In genomic region chr20:51739722-51740249, GRCh38 we compare ENCODE assay signal across 25 cellular contexts.
"Had no signal": no experiment of that assay in that cellular context is flagged by ENCODE, and none has a peak within 500 bp of the region (broad histone marks: within the 10 kb centered on the region; RNA-seq: fewer than 3 reads in every experiment).

No MANE protein-coding gene starts in this region.

- H3K9me3 Mint-ChIP-seq: activated CD4-positive, alpha-beta memory T cell treated with anti-CD3 and anti-CD28 coated beads, Interleukin-2, amount 10 ng/mL, durations not matched to agents 7 days and 5 days; activated naive CD4-positive, alpha-beta T cell treated with anti-CD3 and anti-CD28 coated beads, Interleukin-2, amount 50 U/mL, for 24 hours; activated T-helper 1 cell treated with anti-CD3 and anti-CD28 coated beads, Interleukin-12 subunit alpha, Interleukin-12 subunit beta, Interleukin-2, Interleukin-4 antibody, amounts not matched to agents 30 ng/mL and 10 ng/mL and 1 ng/mL, durations not matched to agents 14 hours and 24 hours and 36 hours; brain; stimulated activated naive CD8-positive, alpha-beta T cell treated with anti-CD3 and anti-CD28 coated beads, Interleukin-15, Interleukin-2, amounts not matched to agents 100 ng/mL and 50 ng/mL, for 24 hours had no signal

- ATAC-seq: activated CD8-positive, alpha-beta memory T cell treated with anti-CD3 and anti-CD28 coated beads, Interleukin-2, amount 10 ng/mL, durations not matched to agents 7 days and 5 days; left lung; right cardiac atrium had no signal

- H3K36me3 ChIP-seq: left lung, ovary, tibial artery had no signal

- H3K27ac ChIP-seq: left lung, ovary, tibial artery had no signal

- H3K4me3 ChIP-seq: left lung, lung, ovary, tibial artery had no signal

- H3K27ac Mint-ChIP-seq: activated CD4-positive, alpha-beta memory T cell treated with anti-CD3 and anti-CD28 coated beads, Interleukin-2, amount 10 ng/mL, durations not matched to agents 7 days and 5 days; activated CD8-positive, alpha-beta memory T cell treated with anti-CD3 and anti-CD28 coated beads, Interleukin-2, amount 10 ng/mL, durations not matched to agents 7 days and 5 days; activated naive CD4-positive, alpha-beta T cell treated with anti-CD3 and anti-CD28 coated beads, Interleukin-2, amount 50 U/mL, for 24 hours; activated T-helper 1 cell treated with anti-CD3 and anti-CD28 coated beads, Interleukin-12 subunit alpha, Interleukin-12 subunit beta, Interleukin-2, Interleukin-4 antibody, amounts not matched to agents 30 ng/mL and 10 ng/mL and 1 ng/mL, durations not matched to agents 14 hours and 24 hours and 36 hours had no signal

- H3K27me3 Mint-ChIP-seq: activated CD8-positive, alpha-beta memory T cell treated with anti-CD3 and anti-CD28 coated beads, Interleukin-2, amount 10 ng/mL, durations not matched to agents 7 days and 5 days; activated naive CD4-positive, alpha-beta T cell treated with anti-CD3 and anti-CD28 coated beads, Interleukin-2, amount 50 U/mL, for 24 hours; brain; stimulated activated naive CD8-positive, alpha-beta T cell treated with anti-CD3 and anti-CD28 coated beads, Interleukin-15, Interleukin-2, amounts not matched to agents 100 ng/mL and 50 ng/mL, for 24 hours had no signal

- H3K4me1 Mint-ChIP-seq: activated naive CD4-positive, alpha-beta T cell treated with anti-CD3 and anti-CD28 coated beads, Interleukin-2, amount 50 U/mL, for 24 hours had no signal

- H3K27me3 ChIP-seq: left lung, ovary, tibial artery had no signal

- H3K36me3 Mint-ChIP-seq: activated CD8-positive, alpha-beta memory T cell treated with anti-CD3 and anti-CD28 coated beads, Interleukin-2, amount 10 ng/mL, durations not matched to agents 7 days and 5 days; activated naive CD4-positive, alpha-beta T cell treated with anti-CD3 and anti-CD28 coated beads, Interleukin-2, amount 50 U/mL, for 24 hours had no signal

- H3K4me3 Mint-ChIP-seq: activated CD4-positive, alpha-beta memory T cell treated with anti-CD3 and anti-CD28 coated beads, Interleukin-2, amount 10 ng/mL, durations not matched to agents 7 days and 5 days; activated CD8-positive, alpha-beta memory T cell treated with anti-CD3 and anti-CD28 coated beads, Interleukin-2, amount 10 ng/mL, durations not matched to agents 7 days and 5 days; activated naive CD4-positive, alpha-beta T cell treated with anti-CD3 and anti-CD28 coated beads, Interleukin-2, amount 50 U/mL, for 24 hours; activated T-helper 1 cell treated with anti-CD3 and anti-CD28 coated beads, Interleukin-12 subunit alpha, Interleukin-12 subunit beta, Interleukin-2, Interleukin-4 antibody, amounts not matched to agents 30 ng/mL and 10 ng/mL and 1 ng/mL, durations not matched to agents 14 hours and 24 hours and 36 hours; brain; stimulated activated naive CD8-positive, alpha-beta T cell treated with anti-CD3 and anti-CD28 coated beads, Interleukin-15, Interleukin-2, amounts not matched to agents 100 ng/mL and 50 ng/mL, for 24 hours had no signal

- DNase-seq: activated CD4-positive, alpha-beta memory T cell treated with anti-CD3 and anti-CD28 coated beads, Interleukin-2, amount 10 ng/mL, durations not matched to agents 7 days and 5 days; activated CD4-positive, alpha-beta T cell treated with anti-CD3 and anti-CD28 coated beads for 48 hours; activated CD4-positive, CD25-positive, alpha-beta regulatory T cell; activated CD8-positive, alpha-beta memory T cell treated with anti-CD3 and anti-CD28 coated beads, Interleukin-2, amount 10 ng/mL, durations not matched to agents 7 days and 5 days; activated gamma-delta T cell; activated T-cell treated with anti-CD3 and anti-CD28 coated beads for 4 hours; aorta; central memory CD4-positive, alpha-beta T cell; dermis blood vessel endothelial cell; effector memory CD4-positive, alpha-beta T cell; foreskin melanocyte; hippocampal formation; kidney glomerular epithelial cell; left lung; ovary; right cardiac atrium; stimulated activated CD4-positive, alpha-beta T cell treated with anti-CD3 and anti-CD28 coated beads, Interleukin-12 subunit alpha, Interleukin-12 subunit beta, amount 100 ng/mL, for 4 hours; stimulated activated CD4-positive, alpha-beta T cell treated with anti-CD3 and anti-CD28 coated beads, Interleukin-4, amount 100 ng/mL, for 4 hours; T1000; tibial artery had no signal

- H3K9me3 ChIP-seq: left lung, ovary, tibial artery had no signal
